8 cellular contexts compared by ENCODE assay signal in genomic region chr12:12718382-12718761, GRCh38.
DNase-seq lines count a peak whose midpoint lies in the region; ATAC-seq and TF ChIP-seq lines count a peak whose summit lies in the region.

No MANE protein-coding gene starts in this region.

- ATAC-seq in stimulated activated effector memory CD8-positive, alpha-beta T cell treated with anti-CD3 and anti-CD28 coated beads, Interleukin-12 subunit alpha, Interleukin-12 subunit beta, amount 100 ng/mL, for 72 hours = no peak

- peak overlapping the region; percentile 79 for H3K4me3 Mint-ChIP-seq in stimulated activated effector memory CD8-positive, alpha-beta T cell treated with anti-CD3 and anti-CD28 coated beads, Interleukin-12 subunit alpha, Interleukin-12 subunit beta, amount 100 ng/mL, for 72 hours

- intact Hi-C loops in posterior cingulate gyrus (cut with DNase I) = no loop called here

- peak overlapping the region; percentile 99 for H3K4me3 ChIP-seq in WI38 (ENCODE audit: low read depth, low read length)

- H3K4me1 Mint-ChIP-seq in stimulated activated effector memory CD8-positive, alpha-beta T cell treated with anti-CD3 and anti-CD28 coated beads, Interleukin-12 subunit alpha, Interleukin-12 subunit beta, amount 100 ng/mL, for 72 hours = peaks cover 46% of the 10 kb centered on the region

- DNase-seq in NCI-H1105 treated with DMSO at 0.1 percent for 48 hours (lab: John Stamatoyannopoulos, UW) (peak; percentile 43), NCI-H1105 (lab: John Stamatoyannopoulos, UW) (no peak), hepatic stellate cell (ENCODE audit: low spot score) (peak; percentile 21), 8988T (no peak), posterior cingulate gyrus (no peak), OCI-M2 (lab: John Stamatoyannopoulos, UW; ENCODE audit: unreplicated experiment) (no peak)
- DNase-seq in stimulated activated effector memory CD8-positive, alpha-beta T cell treated with anti-CD3 and anti-CD28 coated beads, Interleukin-12 subunit alpha, Interleukin-12 subunit beta, amount 100 ng/mL, for 72 hours (ENCODE audit: low spot score in 2 of 2) = no peak

- no peaks in the 10 kb centered on the region for H3K9me3 Mint-ChIP-seq in stimulated activated effector memory CD8-positive, alpha-beta T cell treated with anti-CD3 and anti-CD28 coated beads, Interleukin-12 subunit alpha, Interleukin-12 subunit beta, amount 100 ng/mL, for 72 hours

- no peak for TF ChIP-seq CTCF in WI38 (IDR thresholded peaks at IDR 0.05; ENCODE audit: low read depth, low read length)

- peaks cover 87% of the 10 kb centered on the region for H3K36me3 Mint-ChIP-seq in stimulated activated effector memory CD8-positive, alpha-beta T cell treated with anti-CD3 and anti-CD28 coated beads, Interleukin-12 subunit alpha, Interleukin-12 subunit beta, amount 100 ng/mL, for 72 hours

- peak overlapping the region; percentile 100 for H3K27ac Mint-ChIP-seq in stimulated activated effector memory CD8-positive, alpha-beta T cell treated with anti-CD3 and anti-CD28 coated beads, Interleukin-12 subunit alpha, Interleukin-12 subunit beta, amount 100 ng/mL, for 72 hours

Comparison
In these comparisons a context has a peak if more than half of its experiments do, and no peak if none do; other contexts are left out.
1. DNase-seq: peak in NCI-H1105 treated with DMSO at 0.1 percent for 48 hours (single experiment) and hepatic stellate cell (single experiment); none in NCI-H1105 (single experiment), stimulated activated effector memory CD8-positive, alpha-beta T cell treated with anti-CD3 and anti-CD28 coated beads, Interleukin-12 subunit alpha, Interleukin-12 subunit beta, amount 100 ng/mL, for 72 hours (0 of 2), 8988T (single experiment), posterior cingulate gyrus (0 of 10) and OCI-M2 (single experiment).